In the genomic region with DNA sequence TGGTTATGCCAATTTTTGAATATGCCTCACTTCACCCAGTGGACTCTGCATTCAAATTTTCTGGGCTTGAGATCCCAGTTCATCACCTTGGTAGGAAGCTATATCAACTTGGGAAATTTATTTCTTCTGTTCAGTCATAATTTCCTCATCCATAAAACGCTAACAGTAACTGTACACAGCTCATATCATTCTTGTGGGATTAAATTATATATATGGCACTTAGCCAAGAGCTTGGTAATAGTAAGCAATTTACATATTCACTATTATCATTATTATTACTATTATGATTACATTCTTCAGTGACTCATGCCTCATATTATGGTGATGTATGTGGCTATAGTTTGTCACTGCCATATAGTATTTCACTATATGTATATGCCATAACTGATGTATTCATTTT, we compare ENCODE assay signal across 22 cellular contexts.
"Had no signal": no experiment of that assay in that cellular context is flagged by ENCODE, and none has a peak within 500 bp of the region (broad histone marks: within the 10 kb centered on the region; RNA-seq: fewer than 3 reads in every experiment).

No MANE protein-coding gene starts in this region.

- H3K27ac ChIP-seq: RWPE1, SJCRH30 had no signal

- H3K4me1 ChIP-seq: SJCRH30 had no signal

- H3K4me3 ChIP-seq: MG63, SJCRH30 had no signal

- DNase-seq: IMR-90, Karpas-422, KG1, MG63, NCI-H1092, NCI-H1105 treated with DMSO at 0.1 percent for 48 hours, NCI-H1417 treated with DMSO at 0.1 percent for 48 hours, NCI-H146, NCI-H1694 treated with DMSO at 0.1 percent for 48 hours, NCI-H1930, NCI-H2081, NCI-H2107, NCI-H2227 treated with DMSO at 0.1 percent for 48 hours, NCI-H524, NCI-H526 treated with DMSO at 0.1 percent for 48 hours, NCI-H774, SHP77 treated with DMSO at 0.1 percent for 48 hours, SJCRH30 had no signal

- ATAC-seq: Panc1, Right ventricle myocardium inferior, SK-N-SH treated with all-trans-retinoic acid at 6 μM for 48 hours had no signal

- H3K9me3 ChIP-seq: MG63, SJCRH30 had no signal

- H3K27me3 ChIP-seq: MG63, SJCRH30 had no signal

- H3K36me3 ChIP-seq: MG63, SJCRH30 had no signal
